ENCODE assay signal across 17 cellular contexts in genomic region chr7:18400281-18400680, GRCh38.
DNase-seq lines count a peak whose midpoint lies in the region; ATAC-seq, FAIRE-seq and TF ChIP-seq lines count a peak whose summit lies in the region.
"Had no signal": no experiment of that assay in that cellular context is flagged by ENCODE, and none has a peak within 500 bp of the region (broad histone marks: within the 10 kb centered on the region; RNA-seq: fewer than 3 reads in every experiment).

No MANE protein-coding gene starts in this region.

- TF ChIP-seq RAD21 in H1 (IDR thresholded peaks at IDR 0.05 in 1 of 2, conservative IDR thresholded peaks at IDR 0.05 in 1 of 2; ENCODE audit: low read depth in 2 of 2, low read length in 2 of 2): no peak

- H3K27me3 ChIP-seq in GM23338 (ENCODE audit: insufficient read depth): no peaks in the 10 kb centered on the region
- no peaks in the 10 kb centered on the region for H3K27me3 ChIP-seq in H1 (replicated peaks in 1 of 4; ENCODE audit: control insufficient read depth in 3 of 4, extremely low read depth in 1 of 4, insufficient read depth in 3 of 4, low read length in 3 of 4)
- H3K27me3 ChIP-seq: BLaER1 treated with 17β-estradiol and CSF1 and Interleukin-3, amounts not matched to agents 10 nM and 100 nM had no signal

- CTCF ChIA-PET in H1 (lab: Charles Lee; ENCODE audit: partially characterized antibody): interaction anchor here (0.6 to 1.6 kb wide), 4 partner anchors 15 to 297 kb away, joined by 3 to 7 read pairs (median 4); no protein-coding TSS in a partner anchor

- no peak overlapping the region for H4K5ac ChIP-seq in H1 (ENCODE audit: insufficient read length, low read depth, low read length)

- no peak overlapping the region for H3K4me3 ChIP-seq in GM23338
- H3K4me3 ChIP-seq in H1 (ENCODE audit: extremely low read depth in 1 of 4, insufficient read depth in 2 of 4, low read depth in 3 of 4, low read length in 4 of 4): no peak overlapping the region
- H3K4me3 ChIP-seq: BLaER1 treated with 17β-estradiol and CSF1 and Interleukin-3, amounts not matched to agents 10 nM and 100 nM; PC-9 had no signal

- peaks cover 52% of the 10 kb centered on the region for H3K4me1 Mint-ChIP-seq in GM23338
- H3K4me1 Mint-ChIP-seq in stimulated activated naive B cell treated with anti-CD40 and anti-IgM and Interleukin-4, amounts not matched to agents 10 μg/mL and 1 μg/mL and 100 μg/mL, for 72 hours: peaks cover 27 to 50% of the 10 kb centered on the region in 2 donors

- no peak for TF ChIP-seq EP300 in H1 (IDR thresholded peaks at IDR 0.05; ENCODE audit: borderline replicate concordance in 1 of 2, low read depth in 2 of 2, low read length in 2 of 2)

- POLR2A ChIA-PET in H1 (lab: Charles Lee; ENCODE audit: partially characterized antibody): no interaction called here

- H2AK5ac ChIP-seq in H1 (ENCODE audit: low read depth, low read length): no peak overlapping the region

- H3K4me3 Mint-ChIP-seq in GM23338: no peak overlapping the region
- H3K4me3 Mint-ChIP-seq in stimulated activated naive B cell treated with anti-CD40 and anti-IgM and Interleukin-4, amounts not matched to agents 10 μg/mL and 1 μg/mL and 100 μg/mL, for 72 hours: peak overlapping the region in 1 of 2 donors; percentile 12

- TF ChIP-seq CTCF in GM23338 (conservative IDR thresholded peaks at IDR 0.05; ENCODE audit: low read depth in 2 of 2) (no peak), H1 (IDR thresholded peaks at IDR 0.05; ENCODE audit: control extremely low read depth in 1 of 3, insufficient read depth in 1 of 3, low read depth in 1 of 3, low read length in 3 of 3) (no peak)

- WGBS in H1 (ENCODE audit: extremely low coverage in 1 of 2, insufficient coverage in 1 of 2, insufficient read length in 1 of 2, insufficient replicate concordance in 2 of 2, low coverage in 1 of 2, low lambda C conversion rate in 2 of 2, missing lambda C conversion rate in 1 of 2), 2 experiments: 89% methylated on average over 2 of the region's 2 CpGs; no CpG with 5 or more reads in 1 of the 2 experiments

- H3K4me2 ChIP-seq in GM23338 (no peak overlapping the region), H1 (ENCODE audit: insufficient read depth in 1 of 2, low read depth in 2 of 2, low read length in 2 of 2) (peak overlapping the region; percentile 37 to 38; a peak in 1 of 4 replicates)
- H3K4me2 ChIP-seq: PC-9 had no signal

- no peak overlapping the region for H4K8ac ChIP-seq in H1 (ENCODE audit: extremely low read depth, insufficient read depth, low read length)

- H4K20me1 ChIP-seq in GM23338 (replicated peaks; ENCODE audit: insufficient read depth) (no peaks in the 10 kb centered on the region), H1 (replicated peaks in 1 of 2; ENCODE audit: control insufficient read depth in 1 of 2, insufficient read depth in 2 of 2, low read length in 2 of 2) (no peaks in the 10 kb centered on the region)
- H4K20me1 ChIP-seq: BLaER1 treated with 17β-estradiol and CSF1 and Interleukin-3, amounts not matched to agents 10 nM and 100 nM had no signal

- peaks cover 3% of the 10 kb centered on the region for H3K27me3 Mint-ChIP-seq in GM23338 (ENCODE audit: insufficient read depth, low read depth, poor library complexity)
- H3K27me3 Mint-ChIP-seq in stimulated activated naive B cell treated with anti-CD40 and anti-IgM and Interleukin-4, amounts not matched to agents 10 μg/mL and 1 μg/mL and 100 μg/mL, for 72 hours: no peaks in the 10 kb centered on the region

- no peak overlapping the region for H3K14ac ChIP-seq in H1 (ENCODE audit: insufficient read length)

- no peak overlapping the region for H2BK5ac ChIP-seq in H1 (ENCODE audit: low read depth, low read length)

- H3K23me2 ChIP-seq in H1 (ENCODE audit: low read depth, low read length): no peaks in the 10 kb centered on the region; the same call in 1 of the 2 replicates

- H2AFZ ChIP-seq in GM23338 (peak overlapping the region; percentile 0; the same call in 1 of the 2 replicates), H1 (ENCODE audit: low read length) (no peak overlapping the region)
- H2AFZ ChIP-seq: PC-9 had no signal

- H3K36me3 ChIP-seq in GM23338 (ENCODE audit: insufficient read depth) (no peaks in the 10 kb centered on the region), H1 (ENCODE audit: control insufficient read depth in 2 of 4, insufficient read depth in 4 of 4, low read length in 3 of 4) (no peaks in the 10 kb centered on the region)
- H3K36me3 ChIP-seq: BLaER1 treated with 17β-estradiol and CSF1 and Interleukin-3, amounts not matched to agents 10 nM and 100 nM had no signal

- no peak overlapping the region for H2BK15ac ChIP-seq in H1 (ENCODE audit: low read length)

- no peak for ATAC-seq in GM23338
- ATAC-seq in stimulated activated naive B cell treated with anti-CD40 and anti-IgM and Interleukin-4, amounts not matched to agents 10 μg/mL and 1 μg/mL and 100 μg/mL, for 72 hours (replicated peaks): no peak
- ATAC-seq: Right ventricle myocardium inferior had no signal

- no peak overlapping the region for H3K18ac ChIP-seq in H1 (ENCODE audit: extremely low read depth, low read length)

- no peaks in the 10 kb centered on the region for H3F3A ChIP-seq in GM23338 (replicated peaks; ENCODE audit: low read depth)

- no peak for DNase-seq in GM23338 (ENCODE audit: low spot score)
- DNase-seq in M059J (ENCODE audit: low read depth): peak; percentile 49
- DNase-seq in H1 (ENCODE audit: low read depth in 1 of 2, low spot score in 2 of 2): no peak
- no peak for DNase-seq in stimulated activated naive B cell treated with anti-CD40 and anti-IgM and Interleukin-4, amounts not matched to agents 10 μg/mL and 1 μg/mL and 100 μg/mL, for 72 hours
- no peak for DNase-seq in D341Med (ENCODE audit: low spot score)
- no peak for DNase-seq in SW 1271 (lab: John Stamatoyannopoulos, UW)
- DNase-seq in T-helper 9 cell: no peak
- DNase-seq: DMS153, KBM-7, NCI-H1092, NCI-H1694 treated with DMSO at 0.1 percent for 48 hours, NCI-H2171, NCI-H774, PC-9 had no signal

- no peak overlapping the region for H3K56ac ChIP-seq in H1 (replicated peaks; ENCODE audit: insufficient read length, low read depth, low read length)

- H3K79me2 ChIP-seq in GM23338 (replicated peaks; ENCODE audit: insufficient read depth) (no peaks in the 10 kb centered on the region), H1 (ENCODE audit: control insufficient read depth in 1 of 2, insufficient read depth in 2 of 2, low read length in 2 of 2) (no peaks in the 10 kb centered on the region)

- H3K23ac ChIP-seq in H1 (ENCODE audit: insufficient read length): no peak overlapping the region

- no peaks in the 10 kb centered on the region for H3K9me3 Mint-ChIP-seq in GM23338
- H3K9me3 Mint-ChIP-seq in stimulated activated naive B cell treated with anti-CD40 and anti-IgM and Interleukin-4, amounts not matched to agents 10 μg/mL and 1 μg/mL and 100 μg/mL, for 72 hours: peaks cover 0 to 1% of the 10 kb centered on the region in 2 donors

- TF ChIP-seq POLR2A in H1 (IDR thresholded peaks at IDR 0.05; ENCODE audit: control extremely low read depth in 1 of 2, low read depth in 2 of 2, low read length in 2 of 2): no peak

- peaks cover 46% of the 10 kb centered on the region for H3K4me1 ChIP-seq in GM23338 (ENCODE audit: insufficient read depth)
- H3K4me1 ChIP-seq in H1 (replicated peaks in 1 of 4; ENCODE audit: control insufficient read depth in 3 of 4, insufficient read depth in 4 of 4, low read length in 3 of 4): peaks cover 0 to 33% (median 12%) of the 10 kb centered on the region in 4 experiments; a peak in 5 of 7 replicates

- peak overlapping the region; percentile 41; the same call in 1 of the 2 replicates for H2BK12ac ChIP-seq in H1 (ENCODE audit: low read depth, low read length)

- FAIRE-seq in H1 (lab: Jason Lieb, UNC): no peak

- H3K9ac ChIP-seq in H1 (replicated peaks in 1 of 4; ENCODE audit: extremely low read depth in 1 of 4, low read depth in 3 of 4, low read length in 3 of 4): no peak overlapping the region
- H3K9ac ChIP-seq: BLaER1 treated with 17β-estradiol and CSF1 and Interleukin-3, amounts not matched to agents 10 nM and 100 nM had no signal

- H3K27ac Mint-ChIP-seq in GM23338: peak overlapping the region; percentile 59
- H3K27ac Mint-ChIP-seq in stimulated activated naive B cell treated with anti-CD40 and anti-IgM and Interleukin-4, amounts not matched to agents 10 μg/mL and 1 μg/mL and 100 μg/mL, for 72 hours: peak overlapping the region; percentile 66

- H3K9me2 ChIP-seq in GM23338 (ENCODE audit: insufficient read depth): no peaks in the 10 kb centered on the region

- H3K9me3 ChIP-seq in H1 (ENCODE audit: insufficient read depth in 2 of 2, low read depth in 1 of 2, low read length in 1 of 2): no peaks in the 10 kb centered on the region
- H3K9me3 ChIP-seq: BLaER1 treated with 17β-estradiol and CSF1 and Interleukin-3, amounts not matched to agents 10 nM and 100 nM had no signal

- peak overlapping the region; percentile 52; the same call in 1 of the 2 replicates for H3K27ac ChIP-seq in GM23338 (ENCODE audit: low read depth)
- no peak overlapping the region for H3K27ac ChIP-seq in H1 (ENCODE audit: low read depth, low read length)
- H3K27ac ChIP-seq: BLaER1 treated with 17β-estradiol and CSF1 and Interleukin-3, amounts not matched to agents 10 nM and 100 nM; HL-60; PC-9 had no signal

- H3K4ac ChIP-seq in H1 (replicated peaks; ENCODE audit: insufficient read length, low read depth, low read length): no peak overlapping the region

- H2BK120ac ChIP-seq in H1 (replicated peaks; ENCODE audit: low read depth, low read length): no peak overlapping the region

- no peak overlapping the region for H4K91ac ChIP-seq in H1 (replicated peaks; ENCODE audit: insufficient read length, low read length)

- H3K79me1 ChIP-seq in H1 (ENCODE audit: low read depth, low read length): no peaks in the 10 kb centered on the region

- no peak overlapping the region for H2BK20ac ChIP-seq in H1 (ENCODE audit: low read length)

- no peaks in the 10 kb centered on the region for H3K36me3 Mint-ChIP-seq in GM23338 (ENCODE audit: low read depth)
- H3K36me3 Mint-ChIP-seq in stimulated activated naive B cell treated with anti-CD40 and anti-IgM and Interleukin-4, amounts not matched to agents 10 μg/mL and 1 μg/mL and 100 μg/mL, for 72 hours: peaks cover 0 to 5% of the 10 kb centered on the region in 2 donors

TF ChIP-seq in GM23338, 12 proteins besides CTCF, POLR2A, EP300 and RAD21 (continues in another document):
- TF ChIP-seq STAT1 (IDR thresholded peaks at IDR 0.05; ENCODE audit: unreplicated experiment): no peak
- TF ChIP-seq EZH2 (IDR thresholded peaks at IDR 0.05; ENCODE audit: low read depth, unreplicated experiment): no peak
- TF ChIP-seq CREB1 (CRISPR knock-in tag; IDR thresholded peaks at IDR 0.05; ENCODE audit: low read depth): no peak
- TF ChIP-seq JUNB (IDR thresholded peaks at IDR 0.05; ENCODE audit: unreplicated experiment): no peak
- TF ChIP-seq POLR2AphosphoS5 (IDR thresholded peaks at IDR 0.05; ENCODE audit: low read depth): no peak

TF ChIP-seq in H1, 55 proteins besides CTCF, POLR2A, EP300 and RAD21 (continues in another document):
- TF ChIP-seq SRF (IDR thresholded peaks at IDR 0.05; ENCODE audit: low read depth, low read length) (no peak), CHD2 (IDR thresholded peaks at IDR 0.05; ENCODE audit: low read length) (no peak), RFX5 (IDR thresholded peaks at IDR 0.05; ENCODE audit: borderline replicate concordance, low read depth, low read length) (no peak), MAX (IDR thresholded peaks at IDR 0.05) (no peak)
